14 cellular contexts compared by ENCODE assay signal in genomic region chr11:124285610-124286344, GRCh38. TPM values are rescaled to one million over a fixed set of nuclear protein-coding genes. Genes with fewer than 3 reads are reported as not detected.
DNase-seq lines count a peak whose midpoint lies in the region; TF ChIP-seq lines count a peak whose summit lies in the region.
"Had no signal": no experiment of that assay in that cellular context is flagged by ENCODE, and none has a peak within 500 bp of the region (broad histone marks: within the 10 kb centered on the region; RNA-seq: fewer than 3 reads in every experiment).

No MANE protein-coding gene starts in this region.

- no peak overlapping the region for H2AFZ ChIP-seq in neural progenitor cell (replicated peaks)

- no peaks in the 10 kb centered on the region for H3F3A ChIP-seq in neural progenitor cell (ENCODE audit: low read depth)

- H3K27me3 Mint-ChIP-seq in neural progenitor cell (ENCODE audit: insufficient read depth, low read depth): no peaks in the 10 kb centered on the region

- H3K9me3 ChIP-seq in neural progenitor cell (ENCODE audit: low read depth): no peaks in the 10 kb centered on the region

- no peak overlapping the region for H3K9ac ChIP-seq in neural progenitor cell

- no peaks in the 10 kb centered on the region for H3K36me3 Mint-ChIP-seq in neural progenitor cell
- H3K36me3 Mint-ChIP-seq: CD8-positive, alpha-beta memory T cell had no signal

- no peaks in the 10 kb centered on the region for H3K36me3 ChIP-seq in neural progenitor cell

- no peaks in the 10 kb centered on the region for H3K79me2 ChIP-seq in neural progenitor cell (ENCODE audit: low read depth)

- H3K27me3 ChIP-seq in neural progenitor cell: no peaks in the 10 kb centered on the region

- peak; percentile 49 for DNase-seq in DMS53 (lab: John Stamatoyannopoulos, UW)
- DNase-seq in LHCN-M2 (ENCODE audit: low read depth): peak; percentile 85
- DNase-seq in astrocyte of the hippocampus (ENCODE audit: low read depth, low spot score): peak; percentile 86
- DNase-seq in iris pigment epithelial cell (ENCODE audit: low read depth): peak; percentile 96
- no peak for DNase-seq in NCI-H2196 (lab: John Stamatoyannopoulos, UW; ENCODE audit: unreplicated experiment)
- no peak for DNase-seq in neural progenitor cell (ENCODE audit: low spot score)
- no peak for DNase-seq in NCI-H1436 (lab: John Stamatoyannopoulos, UW)
- DNase-seq in GM03348 (ENCODE audit: low spot score): no peak
- DNase-seq: activated CD4-positive, alpha-beta T cell treated with anti-CD3 and anti-CD28 coated beads, Interleukin-2, amount 10 ng/mL, durations not matched to agents 7 days and 5 days; caudate nucleus; CD8-positive, alpha-beta memory T cell had no signal

- H3K4me3 Mint-ChIP-seq in neural progenitor cell: no peak overlapping the region
- H3K4me3 Mint-ChIP-seq: activated CD4-positive, alpha-beta T cell treated with anti-CD3 and anti-CD28 coated beads, Interleukin-2, amount 10 ng/mL, durations not matched to agents 7 days and 5 days; activated T-helper 1 cell treated with anti-CD3 and anti-CD28 coated beads, Interleukin-12 subunit alpha, Interleukin-12 subunit beta, Interleukin-2, Interleukin-4 antibody, amounts not matched to agents 30 ng/mL and 10 ng/mL and 1 ng/mL, durations not matched to agents 14 hours and 24 hours and 36 hours; CD8-positive, alpha-beta memory T cell had no signal

- TF ChIP-seq CTCF in neural progenitor cell (IDR thresholded peaks at IDR 0.05): no peak

- H4K20me1 ChIP-seq in neural progenitor cell (ENCODE audit: low read depth): no peaks in the 10 kb centered on the region

- no peaks in the 10 kb centered on the region for H3K4me1 Mint-ChIP-seq in neural progenitor cell
- H3K4me1 Mint-ChIP-seq: activated CD4-positive, alpha-beta T cell treated with anti-CD3 and anti-CD28 coated beads, Interleukin-2, amount 10 ng/mL, durations not matched to agents 7 days and 5 days; CD8-positive, alpha-beta memory T cell had no signal

- H3K27ac Mint-ChIP-seq in neural progenitor cell: no peak overlapping the region
- H3K27ac Mint-ChIP-seq: activated CD4-positive, alpha-beta T cell treated with anti-CD3 and anti-CD28 coated beads, Interleukin-2, amount 10 ng/mL, durations not matched to agents 7 days and 5 days; activated T-helper 1 cell treated with anti-CD3 and anti-CD28 coated beads, Interleukin-12 subunit alpha, Interleukin-12 subunit beta, Interleukin-2, Interleukin-4 antibody, amounts not matched to agents 30 ng/mL and 10 ng/mL and 1 ng/mL, durations not matched to agents 14 hours and 24 hours and 36 hours; CD8-positive, alpha-beta memory T cell had no signal

- no peak overlapping the region for H3K4me3 ChIP-seq in neural progenitor cell

- H3K27ac ChIP-seq in neural progenitor cell: no peak overlapping the region

- no peaks in the 10 kb centered on the region for H3K4me1 ChIP-seq in neural progenitor cell

- H3K4me2 ChIP-seq in neural progenitor cell: no peak overlapping the region

- H3K9me3 Mint-ChIP-seq in neural progenitor cell: peaks cover 18% of the 10 kb centered on the region

RNA-seq across cellular contexts. Expression of gene OR8D1, which starts 28.0 kb away (rescaled TPM):
- total RNA-seq in LHCN-M2 (2014; rRNA removed) (not detected in 2 replicates), neural progenitor cell (ENCODE audit: low replicate concordance) (not detected in 2 replicates)
- polyA plus RNA-seq in LHCN-M2 (2012): not detected
- total RNA-seq: activated CD4-positive, alpha-beta T cell treated with anti-CD3 and anti-CD28 coated beads, Interleukin-2, amount 10 ng/mL, durations not matched to agents 7 days and 5 days; activated T-helper 1 cell treated with anti-CD3 and anti-CD28 coated beads, Interleukin-12 subunit alpha, Interleukin-12 subunit beta, Interleukin-2, Interleukin-4 antibody, amounts not matched to agents 30 ng/mL and 10 ng/mL and 1 ng/mL, durations not matched to agents 14 hours and 24 hours and 36 hours; CD8-positive, alpha-beta memory T cell; subcutaneous adipose tissue; T-helper 2 cell treated with Interferon-gamma antibody and Interleukin-4, amounts not matched to agents 100 ng/mL and 5 ng/mL, for 36 hours had no signal
- polyA plus RNA-seq: CD8-positive, alpha-beta memory T cell had no signal

RNA-seq across cellular contexts. Expression of gene OR8G5, which starts 29.6 kb away (rescaled TPM):
- total RNA-seq in LHCN-M2 (2014; rRNA removed) (not detected in 2 replicates), neural progenitor cell (ENCODE audit: low replicate concordance) (not detected in 2 replicates)
- not detected for polyA plus RNA-seq in LHCN-M2 (2012)
- total RNA-seq: activated CD4-positive, alpha-beta T cell treated with anti-CD3 and anti-CD28 coated beads, Interleukin-2, amount 10 ng/mL, durations not matched to agents 7 days and 5 days; activated T-helper 1 cell treated with anti-CD3 and anti-CD28 coated beads, Interleukin-12 subunit alpha, Interleukin-12 subunit beta, Interleukin-2, Interleukin-4 antibody, amounts not matched to agents 30 ng/mL and 10 ng/mL and 1 ng/mL, durations not matched to agents 14 hours and 24 hours and 36 hours; CD8-positive, alpha-beta memory T cell; T-helper 2 cell treated with Interferon-gamma antibody and Interleukin-4, amounts not matched to agents 100 ng/mL and 5 ng/mL, for 36 hours had no signal
- polyA plus RNA-seq: CD8-positive, alpha-beta memory T cell had no signal

RNA-seq across cellular contexts. Expression of gene OR8D2, which starts 34.2 kb away (rescaled TPM):
- total RNA-seq in LHCN-M2 (2014; rRNA removed) (not detected in 2 replicates), neural progenitor cell (ENCODE audit: low replicate concordance) (not detected in 2 replicates)
- polyA plus RNA-seq in LHCN-M2 (2012): not detected
- total RNA-seq: activated CD4-positive, alpha-beta T cell treated with anti-CD3 and anti-CD28 coated beads, Interleukin-2, amount 10 ng/mL, durations not matched to agents 7 days and 5 days; activated T-helper 1 cell treated with anti-CD3 and anti-CD28 coated beads, Interleukin-12 subunit alpha, Interleukin-12 subunit beta, Interleukin-2, Interleukin-4 antibody, amounts not matched to agents 30 ng/mL and 10 ng/mL and 1 ng/mL, durations not matched to agents 14 hours and 24 hours and 36 hours; CD8-positive, alpha-beta memory T cell; subcutaneous adipose tissue; T-helper 2 cell treated with Interferon-gamma antibody and Interleukin-4, amounts not matched to agents 100 ng/mL and 5 ng/mL, for 36 hours had no signal
- polyA plus RNA-seq: CD8-positive, alpha-beta memory T cell had no signal

RNA-seq across cellular contexts. Expression of gene OR8G1, which starts 44.9 kb away (rescaled TPM):
- total RNA-seq in LHCN-M2 (2014; rRNA removed) (not detected in 2 replicates), neural progenitor cell (ENCODE audit: low replicate concordance) (not detected in 2 replicates)
- not detected for polyA plus RNA-seq in LHCN-M2 (2012)
- total RNA-seq: activated CD4-positive, alpha-beta T cell treated with anti-CD3 and anti-CD28 coated beads, Interleukin-2, amount 10 ng/mL, durations not matched to agents 7 days and 5 days; activated T-helper 1 cell treated with anti-CD3 and anti-CD28 coated beads, Interleukin-12 subunit alpha, Interleukin-12 subunit beta, Interleukin-2, Interleukin-4 antibody, amounts not matched to agents 30 ng/mL and 10 ng/mL and 1 ng/mL, durations not matched to agents 14 hours and 24 hours and 36 hours; CD8-positive, alpha-beta memory T cell; subcutaneous adipose tissue; T-helper 2 cell treated with Interferon-gamma antibody and Interleukin-4, amounts not matched to agents 100 ng/mL and 5 ng/mL, for 36 hours had no signal
- polyA plus RNA-seq: CD8-positive, alpha-beta memory T cell had no signal

Comparison
In these comparisons a context has a peak if more than half of its experiments do, and no peak if none do; other contexts are left out.
1. DNase-seq: peak in DMS53 (single experiment), LHCN-M2 (single experiment), astrocyte of the hippocampus (single experiment) and iris pigment epithelial cell (single experiment); none in NCI-H2196 (single experiment), neural progenitor cell (single experiment), NCI-H1436 (single experiment) and GM03348 (single experiment).